In genomic region chr5:34486808-34487201, GRCh38 we compare ENCODE assay signal across 1 cellular context.
TF ChIP-seq lines count a peak whose summit lies in the region.

No MANE protein-coding gene starts in this region.

TF ChIP-seq in IMR-90, 13 proteins besides CTCF, POLR2A, EP300 and RAD21 (continued from another document):
- TF ChIP-seq CHD1 (IDR thresholded peaks at IDR 0.05; ENCODE audit: low read depth, low read length) (no peak), MAZ (IDR thresholded peaks at IDR 0.05; ENCODE audit: borderline replicate concordance, low read depth, low read length) (no peak), BHLHE40 (IDR thresholded peaks at IDR 0.05; ENCODE audit: low read depth, low read length) (no peak)
